In the genomic region with DNA sequence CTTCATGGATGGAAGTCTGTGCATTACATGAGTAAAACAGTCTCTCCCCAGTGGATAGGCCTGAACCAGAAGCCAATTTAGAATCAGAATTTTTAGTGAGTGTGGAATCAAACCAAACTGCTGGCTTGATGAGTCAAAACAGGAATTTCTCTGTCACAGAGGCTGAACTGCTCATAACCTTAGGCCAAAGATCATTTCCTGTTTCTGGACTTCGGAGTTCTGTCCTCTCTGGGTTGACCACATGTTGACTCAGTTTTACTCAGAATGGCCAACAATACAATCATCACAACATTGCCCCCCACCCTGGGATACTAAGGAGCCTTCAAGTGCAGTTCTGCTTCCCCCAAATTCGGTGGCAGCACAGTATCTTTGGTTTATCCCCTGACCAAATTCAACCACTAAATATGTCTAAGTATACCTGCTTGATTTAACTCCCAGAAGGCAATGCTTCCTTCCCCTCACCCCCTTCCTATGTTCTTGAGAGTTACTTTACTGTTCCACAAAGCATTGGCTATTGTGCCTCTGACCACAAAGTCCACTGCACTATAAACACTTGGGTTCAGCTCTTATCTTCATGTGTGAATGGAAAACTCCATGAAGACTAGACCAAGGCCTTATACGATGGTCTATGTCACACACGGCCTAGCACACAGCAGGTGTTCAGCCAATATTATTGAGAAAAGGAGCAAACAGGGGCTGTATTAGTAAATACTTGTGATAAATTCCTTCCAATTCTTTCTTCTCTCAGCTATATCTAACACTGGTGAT, we compare ENCODE assay signal across 11 cellular contexts.
DNase-seq lines count a peak whose midpoint lies in the region; ATAC-seq, FAIRE-seq and TF ChIP-seq lines count a peak whose summit lies in the region.
"Had no signal": no experiment of that assay in that cellular context is flagged by ENCODE, and none has a peak within 500 bp of the region (broad histone marks: within the 10 kb centered on the region; RNA-seq: fewer than 3 reads in every experiment).

No MANE protein-coding gene starts in this region.

- no peak overlapping the region for H3K4me3 Mint-ChIP-seq in activated naive CD4-positive, alpha-beta T cell treated with anti-CD3 and anti-CD28 coated beads, Interleukin-2, amount 10 ng/mL, durations not matched to agents 7 days and 5 days
- H3K4me3 Mint-ChIP-seq: activated naive CD8-positive, alpha-beta T cell; CD8-positive, alpha-beta memory T cell had no signal

- BruUV-seq in GM12878 (replicated peaks; lab: Mats Ljungman, UMichigan), result no TSS peak

- no peak overlapping the region for H3K4me3 ChIP-seq in GM06990 (replicated peaks; ENCODE audit: low read depth, low read length)
- H3K4me3 ChIP-seq in GM12878, result no peak overlapping the region
- H3K4me3 ChIP-seq: thoracic aorta had no signal

- no peak for TF ChIP-seq CTCF in GM06990 (IDR thresholded peaks at IDR 0.05; ENCODE audit: insufficient read depth, low read length, poor library complexity, severe bottlenecking)
- no peak for TF ChIP-seq CTCF in GM12878 (IDR thresholded peaks at IDR 0.05 in 2 of 3, conservative IDR thresholded peaks at IDR 0.05 in 1 of 3; ENCODE audit: control insufficient read depth in 2 of 3, extremely low read depth in 1 of 3, insufficient read depth in 1 of 3, low read depth in 3 of 3, low read length in 3 of 3)

- no peaks in the 10 kb centered on the region for H3K27me3 Mint-ChIP-seq in activated naive CD4-positive, alpha-beta T cell treated with anti-CD3 and anti-CD28 coated beads, Interleukin-2, amount 10 ng/mL, durations not matched to agents 7 days and 5 days
- H3K27me3 Mint-ChIP-seq: activated naive CD8-positive, alpha-beta T cell had no signal

- ATAC-seq in GM19468 (IDR thresholded peaks at IDR 0.05; ENCODE audit: extremely low read depth, unreplicated experiment) (peak; percentile 91), HG03097 (IDR thresholded peaks at IDR 0.05; ENCODE audit: low FRiP score, unreplicated experiment) (peak; percentile 90), GM12878 (peak; percentile 93)

- no peaks in the 10 kb centered on the region for H3K79me2 ChIP-seq in GM12878 (ENCODE audit: control insufficient read depth, insufficient read depth, low read length)

- in situ Hi-C loops in GM12878 (cut with MboI), result no loop called here

- no peaks in the 10 kb centered on the region for H4K20me1 ChIP-seq in GM12878 (ENCODE audit: control insufficient read depth, insufficient read depth)

- peaks cover 14% of the 10 kb centered on the region; the same call in 1 of the 2 replicates for H3K4me1 ChIP-seq in GM12878 (ENCODE audit: control insufficient read depth, insufficient read depth, low read length)

- no peak overlapping the region for H3K27ac ChIP-seq in GM12878 (ENCODE audit: control insufficient read depth, insufficient read depth)
- H3K27ac ChIP-seq: thoracic aorta had no signal

- no peaks in the 10 kb centered on the region for H3K9me3 ChIP-seq in GM12878 (replicated peaks; ENCODE audit: control insufficient read depth, insufficient read depth, low read length)
- H3K9me3 ChIP-seq: thoracic aorta had no signal

- H3K36me3 ChIP-seq in GM06990 (ENCODE audit: control insufficient read depth, insufficient read depth, low read length) (no peaks in the 10 kb centered on the region), GM12878 (ENCODE audit: control insufficient read depth in 2 of 2, insufficient read depth in 2 of 2, low read length in 1 of 2) (no peaks in the 10 kb centered on the region)
- H3K36me3 ChIP-seq: thoracic aorta had no signal

- no peaks in the 10 kb centered on the region for H3K9me3 Mint-ChIP-seq in activated naive CD4-positive, alpha-beta T cell treated with anti-CD3 and anti-CD28 coated beads, Interleukin-2, amount 10 ng/mL, durations not matched to agents 7 days and 5 days
- H3K9me3 Mint-ChIP-seq: CD8-positive, alpha-beta memory T cell had no signal

- RAD21 ChIA-PET in GM12878 (lab: Charles Lee; ENCODE audit: unreplicated experiment), result interaction anchor here (0.9 kb wide), 2 partner anchors 190 to 801 kb away, joined by 3 read pairs; no protein-coding TSS in a partner anchor

- no peak for TF ChIP-seq POLR2A in GM12878 (IDR thresholded peaks at IDR 0.05; ENCODE audit: low read depth, low read length)

- SMC1A ChIA-PET in GM12878 (lab: Charles Lee; ENCODE audit: uncharacterized antibody, unreplicated experiment), result interaction anchor here (1.2 to 4.0 kb wide), 3 partner anchors 8 to 800 kb away, joined by 3 to 17 read pairs (median 8); no protein-coding TSS in a partner anchor

- WGBS in GM12878 (ENCODE audit: insufficient coverage, insufficient replicate concordance, low lambda C conversion rate, missing lambda C conversion rate), result 47% methylated on average over 4 of the region's 4 CpGs

- H3K27me3 ChIP-seq in GM06990 (replicated peaks; ENCODE audit: control insufficient read depth, insufficient read depth, low read length) (no peaks in the 10 kb centered on the region), GM12878 (replicated peaks in 1 of 2; ENCODE audit: control insufficient read depth in 2 of 2, insufficient read depth in 2 of 2, low read length in 1 of 2) (no peaks in the 10 kb centered on the region; a peak in 1 of 4 replicates)

- FAIRE-seq in GM12878 (lab: Jason Lieb, UNC), result peak; percentile 54

- H2AFZ ChIP-seq in GM12878 (ENCODE audit: control insufficient read depth, low read depth, low read length), result no peak overlapping the region

- TF ChIP-seq RAD21 in GM12878 (IDR thresholded peaks at IDR 0.05; ENCODE audit: insufficient read depth, low read depth, low read length), result no peak

- CTCF ChIA-PET in GM12878 (lab: Yijun Ruan, JAX), result interaction anchor here (1.2 to 4.7 kb wide), 4 partner anchors 115 to 760 kb away, joined by 3 to 30 read pairs (median 4); no protein-coding TSS in a partner anchor
- CTCF ChIA-PET in activated naive CD4-positive, alpha-beta T cell treated with anti-CD3 and anti-CD28 coated beads, Interleukin-2, amount 10 ng/mL, durations not matched to agents 7 days and 5 days (lab: Charles Lee), result no interaction called here

- no peak overlapping the region for H3K9ac ChIP-seq in GM12878 (ENCODE audit: control insufficient read depth, insufficient read depth, low read length)

- DNase-seq in GM06990 (ENCODE audit: extremely low read depth, insufficient read length) (peak; percentile 51), GM12878 (ENCODE audit: low read depth, low spot score) (peak; percentile 61), SKM-1 (lab: John Stamatoyannopoulos, UW; ENCODE audit: unreplicated experiment) (no peak)
- no peak for DNase-seq in activated naive CD4-positive, alpha-beta T cell treated with anti-CD3 and anti-CD28 coated beads, Interleukin-2, amount 10 ng/mL, durations not matched to agents 7 days and 5 days
- no peak for DNase-seq in activated CD4-positive, CD25-positive, alpha-beta regulatory T cell (lab: John Stamatoyannopoulos, UW)
- no peak for DNase-seq in activated CD4-positive, alpha-beta T cell treated with anti-CD3 and anti-CD28 coated beads for 48 hours
- DNase-seq: CD8-positive, alpha-beta memory T cell had no signal

- H3K4me1 Mint-ChIP-seq in activated naive CD4-positive, alpha-beta T cell treated with anti-CD3 and anti-CD28 coated beads, Interleukin-2, amount 10 ng/mL, durations not matched to agents 7 days and 5 days, result no peaks in the 10 kb centered on the region
- H3K4me1 Mint-ChIP-seq: CD8-positive, alpha-beta memory T cell had no signal

- TF ChIP-seq EP300 in GM12878 (IDR thresholded peaks at IDR 0.05; ENCODE audit: borderline replicate concordance in 1 of 2, control insufficient read depth in 1 of 2, low read depth in 2 of 2, low read length in 2 of 2), result peak; percentile 49 to 74; a peak in 2 of 4 replicates

- no peak overlapping the region for H3K27ac Mint-ChIP-seq in activated naive CD4-positive, alpha-beta T cell treated with anti-CD3 and anti-CD28 coated beads, Interleukin-2, amount 10 ng/mL, durations not matched to agents 7 days and 5 days
- H3K27ac Mint-ChIP-seq: activated naive CD8-positive, alpha-beta T cell; CD8-positive, alpha-beta memory T cell had no signal

- H3K4me2 ChIP-seq in GM12878 (ENCODE audit: control insufficient read depth, insufficient read depth), result no peak overlapping the region

- intact Hi-C loops in GM12878 (cut with micrococcal nuclease; ENCODE audit: unreplicated experiment), result loop anchor here (10.0 kb wide), 1 partner anchor 208 kb away; the partner anchor contains the start of gene SPOPL

- H3K36me3 Mint-ChIP-seq in activated naive CD4-positive, alpha-beta T cell treated with anti-CD3 and anti-CD28 coated beads, Interleukin-2, amount 10 ng/mL, durations not matched to agents 7 days and 5 days, result no peaks in the 10 kb centered on the region
- H3K36me3 Mint-ChIP-seq: activated naive CD8-positive, alpha-beta T cell; CD8-positive, alpha-beta memory T cell had no signal

- POLR2A ChIA-PET in GM12878 (lab: Charles Lee), result no interaction called here

TF ChIP-seq in GM12878, 131 proteins besides CTCF, POLR2A, EP300 and RAD21 (continues in another document):
- no peak for TF ChIP-seq TARDBP (IDR thresholded peaks at IDR 0.05; ENCODE audit: borderline replicate concordance)
- TF ChIP-seq, protein P1, sequence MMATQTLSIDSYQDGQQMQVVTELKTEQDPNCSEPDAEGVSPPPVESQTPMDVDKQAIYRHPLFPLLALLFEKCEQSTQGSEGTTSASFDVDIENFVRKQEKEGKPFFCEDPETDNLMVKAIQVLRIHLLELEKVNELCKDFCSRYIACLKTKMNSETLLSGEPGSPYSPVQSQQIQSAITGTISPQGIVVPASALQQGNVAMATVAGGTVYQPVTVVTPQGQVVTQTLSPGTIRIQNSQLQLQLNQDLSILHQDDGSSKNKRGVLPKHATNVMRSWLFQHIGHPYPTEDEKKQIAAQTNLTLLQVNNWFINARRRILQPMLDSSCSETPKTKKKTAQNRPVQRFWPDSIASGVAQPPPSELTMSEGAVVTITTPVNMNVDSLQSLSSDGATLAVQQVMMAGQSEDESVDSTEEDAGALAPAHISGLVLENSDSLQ (IDR thresholded peaks at IDR 0.05), result no peak
- TF ChIP-seq STAT1 (conservative IDR thresholded peaks at IDR 0.05), result no peak
- no peak for TF ChIP-seq YY1 (IDR thresholded peaks at IDR 0.05; ENCODE audit: low read depth, low read length)
- no peak for TF ChIP-seq TCF12 (IDR thresholded peaks at IDR 0.05; ENCODE audit: low read depth, low read length)
- TF ChIP-seq CHD2 (IDR thresholded peaks at IDR 0.05; ENCODE audit: borderline replicate concordance, low read depth, low read length), result no peak
- TF ChIP-seq ZNF384 (IDR thresholded peaks at IDR 0.05; ENCODE audit: borderline replicate concordance, low read depth, low read length), result no peak
- TF ChIP-seq NBN (IDR thresholded peaks at IDR 0.05), result no peak
- TF ChIP-seq BMI1 (IDR thresholded peaks at IDR 0.05; ENCODE audit: borderline replicate concordance), result no peak

Comparison
In these comparisons a context has a peak if more than half of its experiments do, and no peak if none do; other contexts are left out.
1. DNase-seq: peak in GM06990 (single experiment) and GM12878 (single experiment); none in activated naive CD4-positive, alpha-beta T cell treated with anti-CD3 and anti-CD28 coated beads, Interleukin-2, amount 10 ng/mL, durations not matched to agents 7 days and 5 days (single experiment), activated CD4-positive, CD25-positive, alpha-beta regulatory T cell (0 of 4), SKM-1 (single experiment) and activated CD4-positive, alpha-beta T cell treated with anti-CD3 and anti-CD28 coated beads for 48 hours (single experiment).
2. Peak in every context shown above with its lines, with median percentiles within 50 percentile points of each other: ATAC-seq.